In the genomic region with DNA sequence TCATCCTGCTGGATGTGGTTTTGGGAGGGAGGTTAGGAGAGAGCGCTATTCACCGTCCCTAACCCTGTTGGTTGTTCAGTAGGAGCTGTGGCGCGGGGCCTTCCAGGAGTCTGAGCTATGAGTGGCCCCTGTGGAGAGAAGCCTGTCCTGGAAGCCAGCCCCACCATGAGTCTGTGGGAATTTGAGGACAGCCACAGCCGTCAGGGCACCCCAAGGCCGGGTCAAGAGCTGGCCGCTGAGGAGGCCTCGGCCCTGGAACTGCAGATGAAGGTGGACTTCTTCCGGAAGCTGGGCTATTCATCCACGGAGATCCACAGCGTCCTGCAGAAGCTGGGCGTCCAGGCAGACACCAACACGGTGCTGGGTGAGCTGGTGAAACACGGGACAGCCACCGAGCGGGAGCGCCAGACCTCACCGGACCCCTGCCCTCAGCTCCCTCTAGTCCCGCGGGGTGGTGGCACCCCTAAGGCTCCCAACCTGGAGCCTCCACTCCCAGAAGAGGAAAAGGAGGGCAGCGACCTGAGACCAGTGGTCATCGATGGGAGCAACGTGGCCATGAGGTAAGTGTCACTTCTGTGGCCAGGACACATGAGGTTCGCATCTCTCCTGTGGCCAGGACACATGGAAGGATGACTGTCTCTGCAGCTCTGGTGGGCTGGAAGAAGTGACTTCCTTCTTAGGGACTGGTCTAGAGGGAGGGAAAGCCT, we compare ENCODE assay signal across 1 cellular context.
TF ChIP-seq lines count a peak whose summit lies in the region.

No MANE protein-coding gene starts in this region.

TF ChIP-seq in H1, 55 proteins besides CTCF, POLR2A, EP300 and RAD21:
- TF ChIP-seq KDM4A (IDR thresholded peaks at IDR 0.05; ENCODE audit: low read depth, low read length, severe bottlenecking) (no peak), GTF2F1 (IDR thresholded peaks at IDR 0.05; ENCODE audit: borderline replicate concordance, low read depth, low read length) (no peak), RXRA (IDR thresholded peaks at IDR 0.05; ENCODE audit: insufficient read depth, low read depth, low read length) (no peak), HDAC2 (IDR thresholded peaks at IDR 0.05; ENCODE audit: borderline replicate concordance in 1 of 2, low read depth in 2 of 2, low read length in 2 of 2) (no peak), EZH2 (IDR thresholded peaks at IDR 0.05; ENCODE audit: low read depth, low read length, severe bottlenecking) (no peak), BRCA1 (IDR thresholded peaks at IDR 0.05; ENCODE audit: low read depth, low read length) (no peak), SUZ12 (IDR thresholded peaks at IDR 0.05; ENCODE audit: low read length) (no peak), RNF2 (IDR thresholded peaks at IDR 0.05; ENCODE audit: borderline replicate concordance, low read depth, low read length, missing control alignments, poor library complexity, severe bottlenecking) (no peak), TEAD4 (IDR thresholded peaks at IDR 0.05; ENCODE audit: low read depth, low read length) (no peak), SP1 (IDR thresholded peaks at IDR 0.05; ENCODE audit: low read depth, low read length) (no peak)
- TF ChIP-seq, protein P1, sequence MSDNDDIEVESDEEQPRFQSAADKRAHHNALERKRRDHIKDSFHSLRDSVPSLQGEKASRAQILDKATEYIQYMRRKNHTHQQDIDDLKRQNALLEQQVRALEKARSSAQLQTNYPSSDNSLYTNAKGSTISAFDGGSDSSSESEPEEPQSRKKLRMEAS (IDR thresholded peaks at IDR 0.05), result no peak
- TF ChIP-seq, protein P2, sequence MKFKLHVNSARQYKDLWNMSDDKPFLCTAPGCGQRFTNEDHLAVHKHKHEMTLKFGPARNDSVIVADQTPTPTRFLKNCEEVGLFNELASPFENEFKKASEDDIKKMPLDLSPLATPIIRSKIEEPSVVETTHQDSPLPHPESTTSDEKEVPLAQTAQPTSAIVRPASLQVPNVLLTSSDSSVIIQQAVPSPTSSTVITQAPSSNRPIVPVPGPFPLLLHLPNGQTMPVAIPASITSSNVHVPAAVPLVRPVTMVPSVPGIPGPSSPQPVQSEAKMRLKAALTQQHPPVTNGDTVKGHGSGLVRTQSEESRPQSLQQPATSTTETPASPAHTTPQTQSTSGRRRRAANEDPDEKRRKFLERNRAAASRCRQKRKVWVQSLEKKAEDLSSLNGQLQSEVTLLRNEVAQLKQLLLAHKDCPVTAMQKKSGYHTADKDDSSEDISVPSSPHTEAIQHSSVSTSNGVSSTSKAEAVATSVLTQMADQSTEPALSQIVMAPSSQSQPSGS (IDR thresholded peaks at IDR 0.05; ENCODE audit: low read length), result no peak
- TF ChIP-seq, protein P3, sequence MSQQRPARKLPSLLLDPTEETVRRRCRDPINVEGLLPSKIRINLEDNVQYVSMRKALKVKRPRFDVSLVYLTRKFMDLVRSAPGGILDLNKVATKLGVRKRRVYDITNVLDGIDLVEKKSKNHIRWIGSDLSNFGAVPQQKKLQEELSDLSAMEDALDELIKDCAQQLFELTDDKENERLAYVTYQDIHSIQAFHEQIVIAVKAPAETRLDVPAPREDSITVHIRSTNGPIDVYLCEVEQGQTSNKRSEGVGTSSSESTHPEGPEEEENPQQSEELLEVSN (IDR thresholded peaks at IDR 0.05), result no peak
